1 cellular context compared by ENCODE assay signal in genomic region chr6:18241208-18241836, GRCh38.
TF ChIP-seq lines count a peak whose summit lies in the region.

No MANE protein-coding gene starts in this region.

TF ChIP-seq in HCT116, 20 proteins besides CTCF, POLR2A, EP300 and RAD21 (continued from another document):
- TF ChIP-seq, protein P1, sequence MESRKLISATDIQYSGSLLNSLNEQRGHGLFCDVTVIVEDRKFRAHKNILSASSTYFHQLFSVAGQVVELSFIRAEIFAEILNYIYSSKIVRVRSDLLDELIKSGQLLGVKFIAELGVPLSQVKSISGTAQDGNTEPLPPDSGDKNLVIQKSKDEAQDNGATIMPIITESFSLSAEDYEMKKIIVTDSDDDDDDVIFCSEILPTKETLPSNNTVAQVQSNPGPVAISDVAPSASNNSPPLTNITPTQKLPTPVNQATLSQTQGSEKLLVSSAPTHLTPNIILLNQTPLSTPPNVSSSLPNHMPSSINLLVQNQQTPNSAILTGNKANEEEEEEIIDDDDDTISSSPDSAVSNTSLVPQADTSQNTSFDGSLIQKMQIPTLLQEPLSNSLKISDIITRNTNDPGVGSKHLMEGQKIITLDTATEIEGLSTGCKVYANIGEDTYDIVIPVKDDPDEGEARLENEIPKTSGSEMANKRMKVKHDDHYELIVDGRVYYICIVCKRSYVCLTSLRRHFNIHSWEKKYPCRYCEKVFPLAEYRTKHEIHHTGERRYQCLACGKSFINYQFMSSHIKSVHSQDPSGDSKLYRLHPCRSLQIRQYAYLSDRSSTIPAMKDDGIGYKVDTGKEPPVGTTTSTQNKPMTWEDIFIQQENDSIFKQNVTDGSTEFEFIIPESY (IDR thresholded peaks at IDR 0.05; ENCODE audit: extremely low read depth, insufficient replicate concordance, low read length) = no peak
- TF ChIP-seq FOSL1 (IDR thresholded peaks at IDR 0.05; ENCODE audit: low read depth) (peak; percentile 88), CBX3 (IDR thresholded peaks at IDR 0.05; ENCODE audit: low read depth) (peak; percentile 45; the same call in 1 of the 2 replicates), CEBPB (IDR thresholded peaks at IDR 0.05; ENCODE audit: low read depth) (peak; percentile 65), EGR1 (IDR thresholded peaks at IDR 0.05; ENCODE audit: low read depth) (no peak), MAX (IDR thresholded peaks at IDR 0.05) (no peak), YY1 (IDR thresholded peaks at IDR 0.05; ENCODE audit: extremely low read depth, insufficient replicate concordance, low read depth, low read length) (no peak), ZFX (IDR thresholded peaks at IDR 0.05) (no peak), ELF1 (IDR thresholded peaks at IDR 0.05; ENCODE audit: borderline replicate concordance, low read depth) (no peak), SP1 (IDR thresholded peaks at IDR 0.05; ENCODE audit: low read depth) (peak; percentile 61), REST (IDR thresholded peaks at IDR 0.05; ENCODE audit: low read depth) (no peak), TCF7L2 (IDR thresholded peaks at IDR 0.05; ENCODE audit: borderline replicate concordance, extremely low read depth, insufficient read depth, insufficient read length) (peak; percentile 91), ATF3 (IDR thresholded peaks at IDR 0.05) (0 out of 2 replicates have a peak, but pooled peaks have one; percentile 24)
